24 cellular contexts compared by ENCODE assay signal in the genomic region with DNA sequence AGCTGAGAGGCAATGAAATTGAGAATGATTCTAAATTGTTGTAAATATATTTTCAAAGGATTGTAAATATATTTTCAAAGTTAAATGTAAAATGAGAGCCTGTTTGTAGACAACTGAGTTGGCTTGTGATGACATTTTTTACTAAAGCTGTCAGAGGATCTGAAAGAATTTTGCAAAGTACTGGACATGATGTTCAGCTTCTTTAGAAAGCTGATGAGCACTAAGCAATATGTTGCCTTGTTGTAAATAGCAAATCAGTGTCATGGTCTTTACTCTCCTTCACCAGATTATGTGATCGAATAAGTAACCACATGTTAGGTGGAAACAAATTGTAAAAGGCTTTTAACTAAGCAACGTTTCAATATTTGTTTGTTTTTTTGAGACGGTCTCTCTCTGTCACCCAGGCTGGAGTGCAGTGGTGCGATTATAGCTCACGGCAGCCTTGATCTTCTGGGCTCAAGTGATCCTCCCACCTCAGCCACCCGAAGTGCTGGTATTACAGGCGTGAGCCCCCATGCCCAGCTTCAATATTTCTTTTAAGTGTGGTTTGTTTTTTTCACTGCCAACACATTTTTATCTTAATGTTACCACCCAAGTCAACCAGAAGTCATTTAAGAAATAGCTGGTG.
"Had no signal": no experiment of that assay in that cellular context is flagged by ENCODE, and none has a peak within 500 bp of the region (broad histone marks: within the 10 kb centered on the region; RNA-seq: fewer than 3 reads in every experiment).

No MANE protein-coding gene starts in this region.

- H3K4me1 Mint-ChIP-seq: activated CD4-positive, alpha-beta T cell treated with anti-CD3 and anti-CD28 coated beads, Interleukin-2, amount 10 ng/mL, durations not matched to agents 24 days and 14 days; activated CD8-positive, alpha-beta memory T cell treated with anti-CD3 and anti-CD28 coated beads, Interleukin-2, amount 10 ng/mL, durations not matched to agents 7 days and 5 days; activated naive CD4-positive, alpha-beta T cell treated with anti-CD3 and anti-CD28 coated beads, Interleukin-2, amount 50 U/mL, for 24 hours; IgD-negative memory B cell had no signal

- H3K27me3 ChIP-seq: ascending aorta, body of pancreas had no signal

- H3K4me3 Mint-ChIP-seq: activated CD4-positive, alpha-beta T cell treated with anti-CD3 and anti-CD28 coated beads, Interleukin-2, amount 10 ng/mL, durations not matched to agents 24 days and 14 days; activated CD8-positive, alpha-beta memory T cell treated with anti-CD3 and anti-CD28 coated beads, Interleukin-2, amount 10 ng/mL, durations not matched to agents 7 days and 5 days; activated naive CD4-positive, alpha-beta T cell treated with anti-CD3 and anti-CD28 coated beads, Interleukin-2, amount 50 U/mL, for 24 hours; activated T-cell treated with anti-CD3 and anti-CD28 coated beads, Interleukin-2, amount 50 U/mL, for 24 hours; activated T-helper 1 cell treated with anti-CD3 and anti-CD28 coated beads, Interleukin-12 subunit alpha, Interleukin-12 subunit beta, Interleukin-2, Interleukin-4 antibody, amounts not matched to agents 30 ng/mL and 10 ng/mL and 1 ng/mL, durations not matched to agents 14 hours and 24 hours and 36 hours; IgD-negative memory B cell; T-helper 1 cell treated with Interleukin-12 subunit alpha and Interleukin-12 subunit beta and Interleukin-4 antibody, amounts not matched to agents 30 μg/mL and 1 μg/mL, for 36 hours had no signal

- H3K27ac Mint-ChIP-seq: activated CD4-positive, alpha-beta T cell treated with anti-CD3 and anti-CD28 coated beads, Interleukin-2, amount 10 ng/mL, durations not matched to agents 24 days and 14 days; activated CD8-positive, alpha-beta memory T cell treated with anti-CD3 and anti-CD28 coated beads, Interleukin-2, amount 10 ng/mL, durations not matched to agents 7 days and 5 days; activated naive CD4-positive, alpha-beta T cell treated with anti-CD3 and anti-CD28 coated beads, Interleukin-2, amount 50 U/mL, for 24 hours; activated T-cell treated with anti-CD3 and anti-CD28 coated beads, Interleukin-2, amount 50 U/mL, for 24 hours; activated T-helper 1 cell treated with anti-CD3 and anti-CD28 coated beads, Interleukin-12 subunit alpha, Interleukin-12 subunit beta, Interleukin-2, Interleukin-4 antibody, amounts not matched to agents 30 ng/mL and 10 ng/mL and 1 ng/mL, durations not matched to agents 14 hours and 24 hours and 36 hours; IgD-negative memory B cell; T-helper 1 cell treated with Interleukin-12 subunit alpha and Interleukin-12 subunit beta and Interleukin-4 antibody, amounts not matched to agents 30 μg/mL and 1 μg/mL, for 36 hours had no signal

- H3K36me3 Mint-ChIP-seq: activated CD8-positive, alpha-beta memory T cell treated with anti-CD3 and anti-CD28 coated beads, Interleukin-2, amount 10 ng/mL, durations not matched to agents 7 days and 5 days; activated naive CD4-positive, alpha-beta T cell treated with anti-CD3 and anti-CD28 coated beads, Interleukin-2, amount 50 U/mL, for 24 hours; IgD-negative memory B cell had no signal

- H3K27ac ChIP-seq: ascending aorta, body of pancreas had no signal

- FAIRE-seq: RCC 7860 had no signal

- H3K36me3 ChIP-seq: ascending aorta had no signal

- DNase-seq: activated CD4-positive, alpha-beta T cell treated with anti-CD3 and anti-CD28 coated beads, Interleukin-2, amount 10 ng/mL, durations not matched to agents 24 days and 14 days; activated CD4-positive, alpha-beta T cell treated with anti-CD3 and anti-CD28 coated beads, Interleukin-2, amount 50 U/mL, for 48 hours; activated CD4-positive, CD25-positive, alpha-beta regulatory T cell treated with anti-CD3 and anti-CD28 coated beads, Interleukin-2, amount 50 U/mL, for 72 hours; activated CD8-positive, alpha-beta memory T cell treated with anti-CD3 and anti-CD28 coated beads, Interleukin-2, amount 10 ng/mL, durations not matched to agents 7 days and 5 days; activated effector memory CD4-positive, alpha-beta T cell treated with Interleukin-2 at 50 U/mL for 16 hours; activated naive CD4-positive, alpha-beta T cell; activated T-cell treated with anti-CD3 and anti-CD28 coated beads, Interleukin-2, amount 50 U/mL, for 24 hours; amniotic stem cell; body of pancreas; KG1; NCI-H1048; NCI-H146; NCI-H187 treated with DMSO at 0.1 percent for 48 hours; NCI-H2081 treated with DMSO at 0.1 percent for 48 hours; NCI-H446; NCI-H524; PC-3; SHP77 treated with DMSO at 0.1 percent for 48 hours had no signal

- H3K4me1 ChIP-seq: ascending aorta, body of pancreas had no signal

- H3K27me3 Mint-ChIP-seq: activated naive CD4-positive, alpha-beta T cell treated with anti-CD3 and anti-CD28 coated beads, Interleukin-2, amount 50 U/mL, for 24 hours; activated T-cell treated with anti-CD3 and anti-CD28 coated beads, Interleukin-2, amount 50 U/mL, for 24 hours; IgD-negative memory B cell had no signal

- H3K9me3 ChIP-seq: ascending aorta, body of pancreas had no signal

- H3K9me3 Mint-ChIP-seq: activated CD4-positive, alpha-beta T cell treated with anti-CD3 and anti-CD28 coated beads, Interleukin-2, amount 10 ng/mL, durations not matched to agents 24 days and 14 days had no signal

- ATAC-seq: activated CD8-positive, alpha-beta memory T cell treated with anti-CD3 and anti-CD28 coated beads, Interleukin-2, amount 10 ng/mL, durations not matched to agents 7 days and 5 days; body of pancreas; PC-3 had no signal

- H3K4me3 ChIP-seq: ascending aorta, body of pancreas had no signal
